In the genomic region with DNA sequence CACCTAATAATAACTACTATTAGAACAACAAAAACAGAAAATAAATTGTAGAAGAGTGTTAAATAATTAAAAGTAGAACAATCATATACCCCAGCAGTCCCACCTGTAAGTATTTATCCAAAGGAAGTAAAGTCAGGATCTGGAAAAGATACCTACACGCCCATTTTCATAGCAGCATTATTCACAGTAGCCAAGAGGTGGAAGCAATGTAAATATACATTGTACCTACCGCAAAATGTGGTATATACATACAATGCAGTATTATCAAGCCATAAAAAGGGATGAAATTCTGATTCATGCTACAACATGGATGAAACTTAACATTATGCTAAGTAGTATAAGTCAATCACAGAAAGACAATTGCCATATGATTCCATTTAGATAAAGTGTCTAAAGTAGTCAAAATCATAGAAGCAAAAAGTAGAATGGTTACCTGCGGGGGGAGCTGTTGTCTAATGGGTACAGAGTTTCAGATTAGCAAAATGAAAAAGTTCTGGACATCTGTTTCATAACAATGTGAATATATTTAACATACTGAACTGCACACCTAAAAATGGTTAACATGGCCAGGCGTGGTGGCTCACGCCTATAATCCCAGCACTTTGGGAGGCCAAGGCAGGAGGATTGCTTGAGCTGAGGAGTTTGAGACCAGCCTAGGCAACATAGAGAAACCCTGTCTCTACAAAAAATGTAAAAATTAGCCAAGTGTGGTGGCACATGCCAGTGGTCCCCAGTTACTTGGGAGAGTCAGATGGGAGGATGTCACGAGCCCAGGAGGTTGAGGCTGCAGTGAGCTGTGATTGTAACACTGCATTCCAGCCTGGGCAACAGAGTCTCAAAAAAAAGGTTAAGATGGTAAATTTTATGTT, we compare ENCODE assay signal across 1 cellular context.
TF ChIP-seq lines count a peak whose summit lies in the region.

No MANE protein-coding gene starts in this region.

TF ChIP-seq in HepG2, 621 proteins besides CTCF, POLR2A, EP300 and RAD21:
- TF ChIP-seq KAT7 (CRISPR knock-in tag; IDR thresholded peaks at IDR 0.05; ENCODE audit: borderline replicate concordance) (no peak), TSC22D2 (CRISPR knock-in tag; IDR thresholded peaks at IDR 0.05; ENCODE audit: borderline replicate concordance) (no peak), SMAD3 (CRISPR knock-in tag; IDR thresholded peaks at IDR 0.05) (no peak), PRMT3 (CRISPR knock-in tag; IDR thresholded peaks at IDR 0.05; ENCODE audit: borderline replicate concordance, low read depth) (no peak), SALL1 (CRISPR knock-in tag; IDR thresholded peaks at IDR 0.05) (0 out of 2 replicates have a peak, but pooled peaks have one; percentile 15), ZNF737 (CRISPR knock-in tag; IDR thresholded peaks at IDR 0.05; ENCODE audit: borderline replicate concordance) (no peak), STAG1 (CRISPR knock-in tag; IDR thresholded peaks at IDR 0.05) (peak; percentile 87), EEA1 (CRISPR knock-in tag; IDR thresholded peaks at IDR 0.05; ENCODE audit: borderline replicate concordance) (no peak), SMC3 (IDR thresholded peaks at IDR 0.05; ENCODE audit: low read length) (peak; percentile 70)
- TF ChIP-seq, protein P1, sequence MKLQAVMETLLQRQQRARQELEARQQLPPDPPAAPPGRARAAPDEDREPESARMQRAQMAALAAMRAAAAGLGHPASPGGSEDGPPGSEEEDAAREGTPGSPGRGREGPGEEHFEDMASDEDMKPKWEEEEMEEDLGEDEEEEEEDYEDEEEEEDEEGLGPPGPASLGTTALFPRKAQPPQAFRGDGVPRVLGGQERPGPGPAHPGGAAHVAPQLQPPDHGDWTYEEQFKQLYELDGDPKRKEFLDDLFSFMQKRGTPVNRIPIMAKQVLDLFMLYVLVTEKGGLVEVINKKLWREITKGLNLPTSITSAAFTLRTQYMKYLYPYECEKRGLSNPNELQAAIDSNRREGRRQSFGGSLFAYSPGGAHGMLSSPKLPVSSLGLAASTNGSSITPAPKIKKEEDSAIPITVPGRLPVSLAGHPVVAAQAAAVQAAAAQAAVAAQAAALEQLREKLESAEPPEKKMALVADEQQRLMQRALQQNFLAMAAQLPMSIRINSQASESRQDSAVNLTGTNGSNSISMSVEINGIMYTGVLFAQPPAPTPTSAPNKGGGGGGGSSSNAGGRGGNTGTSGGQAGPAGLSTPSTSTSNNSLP (IDR thresholded peaks at IDR 0.05; ENCODE audit: low read depth, low read length), result 0 out of 2 replicates have a peak, but pooled peaks have one; percentile 43
- TF ChIP-seq, protein P2, sequence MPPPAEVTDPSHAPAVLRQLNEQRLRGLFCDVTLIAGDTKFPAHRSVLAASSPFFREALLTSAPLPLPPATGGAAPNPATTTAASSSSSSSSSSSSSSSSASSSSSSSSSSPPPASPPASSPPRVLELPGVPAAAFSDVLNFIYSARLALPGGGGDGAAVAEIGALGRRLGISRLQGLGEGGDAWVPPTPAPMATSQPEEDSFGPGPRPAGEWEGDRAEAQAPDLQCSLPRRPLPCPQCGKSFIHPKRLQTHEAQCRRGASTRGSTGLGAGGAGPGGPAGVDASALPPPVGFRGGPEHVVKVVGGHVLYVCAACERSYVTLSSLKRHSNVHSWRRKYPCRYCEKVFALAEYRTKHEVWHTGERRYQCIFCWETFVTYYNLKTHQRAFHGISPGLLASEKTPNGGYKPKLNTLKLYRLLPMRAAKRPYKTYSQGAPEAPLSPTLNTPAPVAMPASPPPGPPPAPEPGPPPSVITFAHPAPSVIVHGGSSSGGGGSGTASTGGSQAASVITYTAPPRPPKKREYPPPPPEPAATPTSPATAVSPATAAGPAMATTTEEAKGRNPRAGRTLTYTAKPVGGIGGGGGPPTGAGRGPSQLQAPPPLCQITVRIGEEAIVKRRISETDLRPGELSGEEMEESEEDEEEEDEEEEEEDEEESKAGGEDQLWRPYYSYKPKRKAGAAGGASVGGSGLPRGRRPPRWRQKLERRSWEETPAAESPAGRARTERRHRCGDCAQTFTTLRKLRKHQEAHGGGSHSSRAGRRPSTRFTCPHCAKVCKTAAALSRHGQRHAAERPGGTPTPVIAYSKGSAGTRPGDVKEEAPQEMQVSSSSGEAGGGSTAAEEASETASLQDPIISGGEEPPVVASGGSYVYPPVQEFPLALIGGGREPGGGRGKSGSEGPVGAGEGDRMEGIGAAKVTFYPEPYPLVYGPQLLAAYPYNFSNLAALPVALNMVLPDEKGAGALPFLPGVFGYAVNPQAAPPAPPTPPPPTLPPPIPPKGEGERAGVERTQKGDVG (CRISPR knock-in tag; IDR thresholded peaks at IDR 0.05; ENCODE audit: borderline replicate concordance), result no peak
- TF ChIP-seq, protein P3, sequence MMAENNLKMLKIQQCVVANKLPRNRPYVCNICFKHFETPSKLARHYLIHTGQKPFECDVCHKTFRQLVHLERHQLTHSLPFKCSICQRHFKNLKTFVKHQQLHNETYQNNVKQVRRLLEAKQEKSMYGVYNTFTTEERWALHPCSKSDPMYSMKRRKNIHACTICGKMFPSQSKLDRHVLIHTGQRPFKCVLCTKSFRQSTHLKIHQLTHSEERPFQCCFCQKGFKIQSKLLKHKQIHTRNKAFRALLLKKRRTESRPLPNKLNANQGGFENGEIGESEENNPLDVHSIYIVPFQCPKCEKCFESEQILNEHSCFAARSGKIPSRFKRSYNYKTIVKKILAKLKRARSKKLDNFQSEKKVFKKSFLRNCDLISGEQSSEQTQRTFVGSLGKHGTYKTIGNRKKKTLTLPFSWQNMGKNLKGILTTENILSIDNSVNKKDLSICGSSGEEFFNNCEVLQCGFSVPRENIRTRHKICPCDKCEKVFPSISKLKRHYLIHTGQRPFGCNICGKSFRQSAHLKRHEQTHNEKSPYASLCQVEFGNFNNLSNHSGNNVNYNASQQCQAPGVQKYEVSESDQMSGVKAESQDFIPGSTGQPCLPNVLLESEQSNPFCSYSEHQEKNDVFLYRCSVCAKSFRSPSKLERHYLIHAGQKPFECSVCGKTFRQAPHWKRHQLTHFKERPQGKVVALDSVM (CRISPR knock-in tag; IDR thresholded peaks at IDR 0.05), result 0 out of 2 replicates have a peak, but pooled peaks have one; percentile 26
